ENCODE assay signal across 8 cellular contexts in genomic region chr17:46782250-46782953, GRCh38. TPM values are rescaled to one million over a fixed set of nuclear protein-coding genes. Genes with fewer than 3 reads are reported as not detected.
A peak's percentile ranks its signal among the peaks of the same experiment; 100 is the strongest.
DNase-seq lines count a peak whose midpoint lies in the region; ATAC-seq and TF ChIP-seq lines count a peak whose summit lies in the region.

No MANE protein-coding gene starts in this region.

- H3K4me2 ChIP-seq in DND-41 (ENCODE audit: insufficient read depth, low read length): no peak overlapping the region

- ATAC-seq in DND-41 (ENCODE audit: insufficient read depth, low read depth) (0 out of 3 replicates have a peak, but pooled peaks have one; percentile 48), left lung (peak; percentile 84), HG02642 (IDR thresholded peaks at IDR 0.05; ENCODE audit: poor library complexity, unreplicated experiment) (no peak)

- TF ChIP-seq EP300 in ovary (IDR thresholded peaks at IDR 0.05): no peak

- WGBS in adrenal gland, 4 donors: 77 to 81% (median 79%) methylated on average over 3 to 9 of the region's 9 CpGs
- WGBS in ovary, 3 donors: 73 to 81% (median 76%) methylated on average over 9 of the region's 9 CpGs

- H4K20me1 ChIP-seq in DND-41 (ENCODE audit: insufficient read depth, low read length): peaks cover 3% of the 10 kb centered on the region; the same call in 1 of the 2 replicates

- H3K9me3 ChIP-seq in DND-41 (ENCODE audit: insufficient read depth, low read length, severe bottlenecking): no peaks in the 10 kb centered on the region
- H3K9me3 ChIP-seq in adrenal gland (replicated peaks in 1 of 3): no peaks in the 10 kb centered on the region
- H3K9me3 ChIP-seq in left lung: no peaks in the 10 kb centered on the region
- no peaks in the 10 kb centered on the region for H3K9me3 ChIP-seq in ovary

- H3K4me1 ChIP-seq in DND-41 (ENCODE audit: insufficient read depth, low read length) (no peaks in the 10 kb centered on the region), adrenal gland (replicated peaks in 1 of 2) (no peaks in the 10 kb centered on the region), left lung (no peaks in the 10 kb centered on the region), ovary (ENCODE audit: insufficient read depth) (no peaks in the 10 kb centered on the region)

- peak; percentile 55 for TF ChIP-seq CTCF in DND-41 (IDR thresholded peaks at IDR 0.05; ENCODE audit: borderline replicate concordance, extremely low read depth, low read length, poor library complexity, severe bottlenecking)
- TF ChIP-seq CTCF in adrenal gland (IDR thresholded peaks at IDR 0.05): peak; percentile 5 to 38 (median 28)
- TF ChIP-seq CTCF in left lung (IDR thresholded peaks at IDR 0.05): peak; percentile 29 to 48
- peak in 7 of 56 donors; percentile 7 to 22 (median 15) for TF ChIP-seq CTCF in dorsolateral prefrontal cortex (IDR thresholded peaks at IDR 0.05 in 54 of 56, conservative IDR thresholded peaks at IDR 0.05 in 2 of 56; ENCODE audit: low read depth in 1 of 56, partially characterized antibody in 56 of 56)
- TF ChIP-seq CTCF in ovary (IDR thresholded peaks at IDR 0.05): no peak

- peaks cover 3% of the 10 kb centered on the region for H3K27me3 ChIP-seq in DND-41 (ENCODE audit: insufficient read depth, low read length, poor library complexity)
- H3K27me3 ChIP-seq in adrenal gland: no peaks in the 10 kb centered on the region
- peaks cover 0 to 11% of the 10 kb centered on the region in 2 donors for H3K27me3 ChIP-seq in left lung
- no peaks in the 10 kb centered on the region for H3K27me3 ChIP-seq in dorsolateral prefrontal cortex
- H3K27me3 ChIP-seq in ovary: no peaks in the 10 kb centered on the region

- no peak overlapping the region for H3K9ac ChIP-seq in DND-41 (ENCODE audit: low read depth, low read length)

- no peaks in the 10 kb centered on the region for H3K79me2 ChIP-seq in DND-41 (ENCODE audit: insufficient read depth, low read length)

- H3K4me3 ChIP-seq in DND-41 (ENCODE audit: low read depth in 1 of 2, low read length in 2 of 2): no peak overlapping the region
- H3K4me3 ChIP-seq in adrenal gland: no peak overlapping the region
- H3K4me3 ChIP-seq in left lung: no peak overlapping the region
- no peak overlapping the region for H3K4me3 ChIP-seq in dorsolateral prefrontal cortex
- no peak overlapping the region for H3K4me3 ChIP-seq in ovary

- intact Hi-C loops in adrenal gland (cut with DNase I): no loop called here
- intact Hi-C loops in left lung (cut with DNase I): no loop called here
- intact Hi-C loops in dorsolateral prefrontal cortex (cut with DNase I): no loop called here
- intact Hi-C loops in ovary (cut with DNase I): no loop called here

- no peak overlapping the region for H2AFZ ChIP-seq in DND-41 (ENCODE audit: low read depth, low read length)

- no peak for TF ChIP-seq POLR2A in adrenal gland (IDR thresholded peaks at IDR 0.05)
- no peak for TF ChIP-seq POLR2A in ovary (IDR thresholded peaks at IDR 0.05)

- H3K36me3 ChIP-seq in DND-41 (ENCODE audit: insufficient read depth, low read length) (no peaks in the 10 kb centered on the region), adrenal gland (replicated peaks in 1 of 2) (no peaks in the 10 kb centered on the region), left lung (no peaks in the 10 kb centered on the region), ovary (no peaks in the 10 kb centered on the region)

- DNase-seq in DND-41: no peak
- DNase-seq in HT-29 (ENCODE audit: low spot score): peak; percentile 73
- DNase-seq in adrenal gland: peak in 1 of 7 donors; percentile 24
- DNase-seq in left lung: no peak
- no peak for DNase-seq in nucleus accumbens (lab: John Stamatoyannopoulos, UW)
- DNase-seq in dorsolateral prefrontal cortex: no peak
- no peak for DNase-seq in ovary

- H3K27ac ChIP-seq in DND-41 (ENCODE audit: low read length): no peak overlapping the region
- no peak overlapping the region for H3K27ac ChIP-seq in adrenal gland
- no peak overlapping the region for H3K27ac ChIP-seq in left lung
- H3K27ac ChIP-seq in dorsolateral prefrontal cortex: no peak overlapping the region
- no peak overlapping the region for H3K27ac ChIP-seq in ovary

RNA-seq across cellular contexts. Expression of gene WNT3, which starts 36.1 kb away (rescaled TPM):
- 0.08 TPM in 2 replicates for total RNA-seq in HT-29 (2014; rRNA removed; shearing (Covaris generic))
- 1 to 10 TPM in 2 of 8 donors, under 1 TPM in 4, not detected in 2; 0.17 to 1.1 (median 0.46) TPM for total RNA-seq in adrenal gland
- 1 to 10 TPM in 1 of 3 donors, under 1 TPM in 2; 0.16 to 1.0 (median 0.40) TPM for polyA plus RNA-seq in adrenal gland
- 1 to 10 TPM; 1.7 to 3.0 TPM for total RNA-seq in left lung
- 10 to 100 TPM in 87 of 120 experiments, 1 to 10 TPM in 33; 4.8 to 43.1 (median 14.3) TPM for total RNA-seq in dorsolateral prefrontal cortex
- total RNA-seq in ovary: under 1 TPM in 6 of 7 donors, not detected in 1; 0.23 to 0.87 (median 0.54) TPM
- polyA plus RNA-seq in ovary: 1 to 10 TPM in 1 of 2 donors, under 1 TPM in 1; 0.52 to 1.7 TPM

Comparison
In these comparisons a context has a peak if more than half of its experiments do, and no peak if none do; other contexts are left out.
1. CTCF ChIP-seq: peak in DND-41 (single experiment), adrenal gland (6 of 6) and left lung (2 of 2); none in ovary (0 of 3).